ENCODE assay signal across 8 cellular contexts in the genomic region with DNA sequence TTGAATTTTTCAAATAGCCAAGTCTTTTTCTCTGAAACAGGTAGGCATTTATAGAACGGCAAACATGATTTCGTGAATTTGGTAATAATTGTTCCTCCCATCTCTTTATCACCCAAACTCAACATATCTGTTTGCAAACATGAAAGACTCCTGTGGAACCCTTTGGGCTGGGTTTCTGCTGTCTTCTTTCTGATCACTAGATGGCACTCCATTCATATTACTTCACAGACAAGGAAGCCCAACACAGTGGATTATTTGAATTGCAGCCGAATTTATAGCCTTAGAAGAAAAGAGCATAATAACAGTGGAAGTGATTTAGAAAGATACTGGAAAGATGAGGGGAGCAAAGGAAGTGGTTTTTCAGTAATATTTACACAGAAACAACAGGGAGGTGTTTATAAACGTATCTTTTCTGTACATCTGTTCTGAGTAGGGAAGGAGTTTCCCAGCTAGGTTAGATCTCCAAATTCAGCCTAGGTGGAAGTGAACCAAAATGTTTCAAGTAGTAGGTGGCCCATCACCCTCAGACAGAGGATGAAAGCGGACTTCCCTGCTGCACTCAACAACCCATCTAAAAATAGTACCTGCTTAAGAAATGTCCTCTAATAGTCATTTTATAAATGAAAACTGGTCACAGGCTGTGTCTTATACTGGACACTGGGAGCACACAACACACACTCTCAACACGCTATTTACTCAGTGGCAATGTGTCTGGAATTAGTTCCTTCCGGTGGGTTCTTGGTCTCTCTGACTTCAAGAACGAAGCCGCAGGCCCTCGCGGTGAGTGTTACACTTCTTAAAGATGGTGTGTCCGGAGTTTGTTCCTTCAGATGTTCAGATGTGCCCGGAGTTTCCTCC.
A peak's percentile ranks its signal among the peaks of the same experiment; 100 is the strongest.
DNase-seq lines count a peak whose midpoint lies in the region; ATAC-seq and TF ChIP-seq lines count a peak whose summit lies in the region.

No MANE protein-coding gene starts in this region.

- H3K9me3 Mint-ChIP-seq in activated CD4-positive, alpha-beta memory T cell treated with anti-CD3 and anti-CD28 coated beads, Interleukin-2, amount 10 ng/mL, durations not matched to agents 7 days and 5 days: no peaks in the 10 kb centered on the region

- peaks cover 21% of the 10 kb centered on the region for H3K27me3 Mint-ChIP-seq in activated CD4-positive, alpha-beta memory T cell treated with anti-CD3 and anti-CD28 coated beads, Interleukin-2, amount 10 ng/mL, durations not matched to agents 7 days and 5 days

- H3K4me3 Mint-ChIP-seq in activated CD4-positive, alpha-beta memory T cell treated with anti-CD3 and anti-CD28 coated beads, Interleukin-2, amount 10 ng/mL, durations not matched to agents 7 days and 5 days: no peak overlapping the region

- CTCF ChIA-PET in activated CD4-positive, alpha-beta memory T cell treated with anti-CD3 and anti-CD28 coated beads, Interleukin-2, amount 10 ng/mL, durations not matched to agents 7 days and 5 days (lab: Charles Lee): interaction anchor here (0.8 to 1.6 kb wide), 6 partner anchors 11 to 671 kb away, joined by 3 to 5 read pairs (median 4); no protein-coding TSS in a partner anchor

- H3K36me3 Mint-ChIP-seq in activated CD4-positive, alpha-beta memory T cell treated with anti-CD3 and anti-CD28 coated beads, Interleukin-2, amount 10 ng/mL, durations not matched to agents 7 days and 5 days (ENCODE audit: low read depth): no peaks in the 10 kb centered on the region

- intact Hi-C loops in head of caudate nucleus (cut with DNase I): no loop called here

- H3K4me1 Mint-ChIP-seq in activated CD4-positive, alpha-beta memory T cell treated with anti-CD3 and anti-CD28 coated beads, Interleukin-2, amount 10 ng/mL, durations not matched to agents 7 days and 5 days: peaks cover 4% of the 10 kb centered on the region

- POLR2A ChIA-PET in activated CD4-positive, alpha-beta memory T cell treated with anti-CD3 and anti-CD28 coated beads, Interleukin-2, amount 10 ng/mL, durations not matched to agents 7 days and 5 days (lab: Charles Lee): no interaction called here

- DNase-seq in AG09319 (ENCODE audit: extremely low read depth, low read depth) (peak; percentile 8), NCI-H345 (lab: John Stamatoyannopoulos, UW) (peak; percentile 58), head of caudate nucleus (peak in 23 of 42 donors; percentile 8 to 74 (median 42)), renal cortical epithelial cell (ENCODE audit: low read depth) (peak; percentile 72)
- DNase-seq in activated CD4-positive, alpha-beta memory T cell treated with anti-CD3 and anti-CD28 coated beads, Interleukin-2, amount 10 ng/mL, durations not matched to agents 7 days and 5 days: peak; percentile 32

- ATAC-seq in HG03139 (IDR thresholded peaks at IDR 0.05; ENCODE audit: unreplicated experiment): peak; percentile 93
- no peak for ATAC-seq in HG02610 (IDR thresholded peaks at IDR 0.05; ENCODE audit: unreplicated experiment)

- TF ChIP-seq CTCF in AG09319 (IDR thresholded peaks at IDR 0.05; ENCODE audit: low read depth, low read length) (peak; percentile 84), GM12873 (IDR thresholded peaks at IDR 0.05; ENCODE audit: insufficient read depth, low read depth, low read length, missing control alignments) (peak; percentile 71)

- H3K27ac Mint-ChIP-seq in activated CD4-positive, alpha-beta memory T cell treated with anti-CD3 and anti-CD28 coated beads, Interleukin-2, amount 10 ng/mL, durations not matched to agents 7 days and 5 days: no peak overlapping the region

Comparison
In these comparisons a context has a peak if more than half of its experiments do, and no peak if none do; other contexts are left out.
1. DNase-seq: peak in every context shown above with its lines; median percentile 72 in renal cortical epithelial cell; 58 in NCI-H345; 42 in head of caudate nucleus; 32 in activated CD4-positive, alpha-beta memory T cell treated with anti-CD3 and anti-CD28 coated beads, Interleukin-2, amount 10 ng/mL, durations not matched to agents 7 days and 5 days; 8 in AG09319.